ENCODE assay signal across 16 cellular contexts in genomic region chr10:86900955-86901354, GRCh38. TPM values are rescaled to one million over a fixed set of nuclear protein-coding genes. Genes with fewer than 3 reads are reported as not detected.
DNase-seq lines count a peak whose midpoint lies in the region; ATAC-seq and TF ChIP-seq lines count a peak whose summit lies in the region.
"Had no signal": no experiment of that assay in that cellular context is flagged by ENCODE, and none has a peak within 500 bp of the region (broad histone marks: within the 10 kb centered on the region; RNA-seq: fewer than 3 reads in every experiment).

No MANE protein-coding gene starts in this region.

- H3K27ac ChIP-seq in fibroblast of lung (ENCODE audit: insufficient read depth, low read length) (no peak overlapping the region), lung (ENCODE audit: low read depth in 1 of 2, low read length in 1 of 2) (peak overlapping the region in 1 of 2 donors; percentile 73), testis (no peak overlapping the region)
- H3K27ac ChIP-seq: epithelial cell of prostate had no signal

- DNase-seq in MG63 (peak; percentile 4), fibroblast of lung (ENCODE audit: low read depth in 2 of 2) (peak; percentile 62 to 91), lung (ENCODE audit: low spot score) (peak; percentile 62), testis (peak; percentile 93), NCI-H146 (lab: John Stamatoyannopoulos, UW) (no peak)
- DNase-seq in activated T-cell treated with anti-CD3 and anti-CD28 coated beads, Interleukin-2, amount 50 U/mL, for 72 hours: no peak
- DNase-seq: activated CD4-positive, alpha-beta T cell treated with anti-CD3 and anti-CD28 coated beads for 1 hour; activated naive CD4-positive, alpha-beta T cell treated with anti-CD3 and anti-CD28 coated beads for 36 hours; Caco-2; NCI-H2227 treated with DMSO at 0.1 percent for 48 hours; SHP77 had no signal

- H3K4me1 Mint-ChIP-seq in activated T-cell treated with anti-CD3 and anti-CD28 coated beads, Interleukin-2, amount 50 U/mL, for 72 hours (ENCODE audit: low read depth): no peaks in the 10 kb centered on the region

- H3K4me2 ChIP-seq in fibroblast of lung (ENCODE audit: extremely low read depth, insufficient read depth, low read length): no peak overlapping the region

- no peak overlapping the region for H3K4me3 Mint-ChIP-seq in activated T-cell treated with anti-CD3 and anti-CD28 coated beads, Interleukin-2, amount 50 U/mL, for 72 hours
- H3K4me3 Mint-ChIP-seq: activated naive CD4-positive, alpha-beta T cell treated with anti-CD3 and anti-CD28 coated beads for 36 hours; IgD-negative memory B cell; stimulated activated naive CD8-positive, alpha-beta T cell treated with anti-CD3 and anti-CD28 coated beads, Interleukin-15, Interleukin-2, amounts not matched to agents 100 ng/mL and 50 ng/mL, for 24 hours had no signal

- no peak overlapping the region for H2AFZ ChIP-seq in fibroblast of lung (ENCODE audit: low read length)

- H3K9me3 ChIP-seq in MG63: no peaks in the 10 kb centered on the region
- H3K9me3 ChIP-seq in fibroblast of lung (ENCODE audit: control insufficient read depth, insufficient read depth, low read depth, low read length): no peaks in the 10 kb centered on the region
- peaks cover 0 to 2% of the 10 kb centered on the region in 2 donors for H3K9me3 ChIP-seq in lung (ENCODE audit: control insufficient read depth in 2 of 2, insufficient read depth in 1 of 2, low read length in 1 of 2)
- no peaks in the 10 kb centered on the region for H3K9me3 ChIP-seq in testis

- H3K9me3 Mint-ChIP-seq in activated T-cell treated with anti-CD3 and anti-CD28 coated beads, Interleukin-2, amount 50 U/mL, for 72 hours: no peaks in the 10 kb centered on the region
- H3K9me3 Mint-ChIP-seq: activated naive CD4-positive, alpha-beta T cell treated with anti-CD3 and anti-CD28 coated beads for 36 hours; IgD-negative memory B cell; stimulated activated naive CD8-positive, alpha-beta T cell treated with anti-CD3 and anti-CD28 coated beads, Interleukin-15, Interleukin-2, amounts not matched to agents 100 ng/mL and 50 ng/mL, for 24 hours had no signal

- H3K36me3 Mint-ChIP-seq in activated T-cell treated with anti-CD3 and anti-CD28 coated beads, Interleukin-2, amount 50 U/mL, for 72 hours (ENCODE audit: insufficient read depth in 2 of 2): peaks cover 0 to 4% of the 10 kb centered on the region in 2 donors

- no peak overlapping the region for H3K4me3 ChIP-seq in MG63
- no peak overlapping the region for H3K4me3 ChIP-seq in fibroblast of lung (replicated peaks in 1 of 4; ENCODE audit: control extremely low read depth in 1 of 4, insufficient read depth in 1 of 4, low read depth in 3 of 4, low read length in 4 of 4)
- no peak overlapping the region for H3K4me3 ChIP-seq in lung
- H3K4me3 ChIP-seq in testis: no peak overlapping the region

- H3K9ac ChIP-seq in fibroblast of lung (ENCODE audit: insufficient read depth, low read length): no peak overlapping the region

- no peaks in the 10 kb centered on the region for H3K27me3 Mint-ChIP-seq in activated T-cell treated with anti-CD3 and anti-CD28 coated beads, Interleukin-2, amount 50 U/mL, for 72 hours (ENCODE audit: low read depth)
- H3K27me3 Mint-ChIP-seq: IgD-negative memory B cell; stimulated activated naive CD8-positive, alpha-beta T cell treated with anti-CD3 and anti-CD28 coated beads, Interleukin-15, Interleukin-2, amounts not matched to agents 100 ng/mL and 50 ng/mL, for 24 hours had no signal

- H3K27ac Mint-ChIP-seq in activated T-cell treated with anti-CD3 and anti-CD28 coated beads, Interleukin-2, amount 50 U/mL, for 72 hours: no peak overlapping the region
- H3K27ac Mint-ChIP-seq: activated naive CD4-positive, alpha-beta T cell treated with anti-CD3 and anti-CD28 coated beads for 36 hours; IgD-negative memory B cell; stimulated activated naive CD8-positive, alpha-beta T cell treated with anti-CD3 and anti-CD28 coated beads, Interleukin-15, Interleukin-2, amounts not matched to agents 100 ng/mL and 50 ng/mL, for 24 hours had no signal

- peak; percentile 27 for ATAC-seq in lung (ENCODE audit: insufficient read depth, low FRiP score)
- ATAC-seq in GM18502 (IDR thresholded peaks at IDR 0.05; ENCODE audit: poor library complexity, unreplicated experiment): no peak
- no peak for ATAC-seq in GM18867 (IDR thresholded peaks at IDR 0.05; ENCODE audit: unreplicated experiment)
- no peak for ATAC-seq in activated T-cell treated with anti-CD3 and anti-CD28 coated beads, Interleukin-2, amount 50 U/mL, for 72 hours (replicated peaks in 1 of 2)

- TF ChIP-seq POLR2A in testis (IDR thresholded peaks at IDR 0.05): no peak

- no peaks in the 10 kb centered on the region for H4K20me1 ChIP-seq in fibroblast of lung (ENCODE audit: control insufficient read depth, extremely low read depth, insufficient read depth, low read length)

- intact Hi-C loops in testis (cut with DNase I; ENCODE audit: low total_unique reads): loop anchor here (10.0 kb wide), 1 partner anchor 206 kb away; no protein-coding TSS in a partner anchor

- 37 to 55% methylated on average over 2 of the region's 2 CpGs for WGBS in lung, 2 donors
- 26 to 43% methylated on average over 1 to 2 of the region's 2 CpGs for WGBS in testis, 2 donors

- no peaks in the 10 kb centered on the region for H3K79me2 ChIP-seq in fibroblast of lung (ENCODE audit: control insufficient read depth, insufficient read depth, low read length)

- H3K4me1 ChIP-seq in fibroblast of lung (ENCODE audit: control insufficient read depth, extremely low read depth, insufficient read depth, low read length): no peaks in the 10 kb centered on the region
- H3K4me1 ChIP-seq in lung (ENCODE audit: control insufficient read depth in 2 of 2, insufficient read depth in 2 of 2, low read length in 2 of 2): peaks cover 1 to 4% of the 10 kb centered on the region in 2 donors
- peaks cover 11% of the 10 kb centered on the region for H3K4me1 ChIP-seq in testis
- H3K4me1 ChIP-seq: Caco-2 had no signal

- peaks cover 41% of the 10 kb centered on the region for H3K36me3 ChIP-seq in MG63
- H3K36me3 ChIP-seq in fibroblast of lung (ENCODE audit: control insufficient read depth, insufficient read depth, low read length): peaks cover 2% of the 10 kb centered on the region
- H3K36me3 ChIP-seq in lung (ENCODE audit: control insufficient read depth in 2 of 2, insufficient read depth in 2 of 2, low read length in 2 of 2): peaks cover 0 to 2% of the 10 kb centered on the region in 2 donors
- no peaks in the 10 kb centered on the region for H3K36me3 ChIP-seq in testis (ENCODE audit: low read depth, missing control alignments)

- no peaks in the 10 kb centered on the region for H3K27me3 ChIP-seq in MG63
- no peaks in the 10 kb centered on the region for H3K27me3 ChIP-seq in fibroblast of lung (ENCODE audit: control insufficient read depth, insufficient read depth, low read length)
- no peaks in the 10 kb centered on the region for H3K27me3 ChIP-seq in lung (ENCODE audit: control insufficient read depth, insufficient read depth)
- H3K27me3 ChIP-seq in testis: no peaks in the 10 kb centered on the region

- TF ChIP-seq CTCF in fibroblast of lung (conservative IDR thresholded peaks at IDR 0.05 in 1 of 2, IDR thresholded peaks at IDR 0.05 in 1 of 2; ENCODE audit: low read depth in 1 of 2, low read length in 2 of 2) (no peak), lung (IDR thresholded peaks at IDR 0.05; ENCODE audit: control extremely low read depth, extremely low read depth) (no peak), testis (IDR thresholded peaks at IDR 0.05) (no peak)

RNA-seq across cellular contexts. Expression of gene MMRN2, which starts 56.5 kb away (rescaled TPM):
- total RNA-seq in MG63 (2014; rRNA removed; shearing (Covaris generic); ENCODE audit: low replicate concordance): 0.12 and 1.7 TPM in 2 replicates
- total RNA-seq in fibroblast of lung: 0.77 and 2.1 TPM in 2 replicates
- 1.5 and 2.2 TPM in 2 replicates for polyA plus RNA-seq in fibroblast of lung
- polyA plus RNA-seq in fibroblast of lung (2012): 1.0 and 1.3 TPM in 2 replicates
- polyA minus RNA-seq in fibroblast of lung (ENCODE audit: low replicate concordance): 3.2 TPM in 1 of 2 replicates, not detected in the other
- total RNA-seq in lung: 10 to 100 TPM; 42.3 to 55.3 TPM
- polyA plus RNA-seq in lung: 10 to 100 TPM; 10.2 to 15.7 TPM
- total RNA-seq in testis: 10 to 100 TPM; 14.9 to 19.1 TPM
- 21.2 TPM for polyA plus RNA-seq in testis (ENCODE audit: insufficient read depth, low read depth, low replicate concordance)
- under 1 TPM in 1 of 2 donors, not detected in 1; 0.05 TPM for total RNA-seq in activated T-cell treated with anti-CD3 and anti-CD28 coated beads, Interleukin-2, amount 50 U/mL, for 72 hours
- total RNA-seq: activated naive CD4-positive, alpha-beta T cell treated with anti-CD3 and anti-CD28 coated beads for 36 hours had no signal
- polyA plus RNA-seq: IgD-negative memory B cell had no signal

RNA-seq across cellular contexts. Expression of gene SNCG, which starts 57.4 kb away (rescaled TPM):
- total RNA-seq in MG63 (2014; rRNA removed; shearing (Covaris generic); ENCODE audit: low replicate concordance): 6.2 and 7.6 TPM in 2 replicates
- total RNA-seq in fibroblast of lung: 8.7 and 21.3 TPM in 2 replicates
- 34.4 and 47.4 TPM in 2 replicates for polyA plus RNA-seq in fibroblast of lung
- polyA plus RNA-seq in fibroblast of lung (2012): 39.0 and 53.0 TPM in 2 replicates
- 3.5 and 11.5 TPM in 2 replicates for polyA minus RNA-seq in fibroblast of lung (ENCODE audit: low replicate concordance)
- total RNA-seq in lung: 10 to 100 TPM in 1 of 2 donors, 1 to 10 TPM in 1; 2.3 to 23.0 TPM
- 10 to 100 TPM in 1 of 2 donors, 1 to 10 TPM in 1; 5.5 to 32.8 TPM for polyA plus RNA-seq in lung
- total RNA-seq in testis: 1 to 10 TPM; 8.3 to 8.9 TPM
- polyA plus RNA-seq in testis (ENCODE audit: insufficient read depth, low read depth, low replicate concordance): 30.3 TPM
- not detected for total RNA-seq in activated T-cell treated with anti-CD3 and anti-CD28 coated beads, Interleukin-2, amount 50 U/mL, for 72 hours
- polyA plus RNA-seq: IgD-negative memory B cell had no signal

Comparison
In these comparisons a context has a peak if more than half of its experiments do, and no peak if none do; other contexts are left out.
1. DNase-seq: peak in MG63 (single experiment), fibroblast of lung (2 of 2), lung (single experiment) and testis (single experiment); none in NCI-H146 (single experiment) and activated T-cell treated with anti-CD3 and anti-CD28 coated beads, Interleukin-2, amount 50 U/mL, for 72 hours (0 of 2).